In the genomic region with DNA sequence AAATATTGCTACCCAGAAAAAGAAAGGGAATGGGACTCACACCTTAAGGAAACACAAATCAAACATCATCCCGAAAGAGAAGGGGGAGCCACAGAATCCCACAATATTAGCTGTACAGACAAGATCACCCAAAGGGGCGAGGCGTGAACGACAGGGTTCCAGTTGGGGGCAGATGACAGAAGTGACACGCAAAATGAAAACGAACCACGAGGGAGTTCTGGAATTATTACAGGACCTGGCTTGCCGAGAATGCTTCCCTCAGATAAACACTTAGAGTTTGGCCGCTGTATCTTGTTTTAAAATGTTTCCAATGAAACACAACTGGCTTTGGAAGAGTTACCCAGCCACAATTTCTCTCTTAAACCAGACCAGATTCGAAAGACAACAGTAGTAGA, we compare ENCODE assay signal across 1 cellular context.
TF ChIP-seq lines count a peak whose summit lies in the region.

No MANE protein-coding gene starts in this region.

TF ChIP-seq in liver, 16 proteins besides CTCF, POLR2A, EP300 and RAD21 (continued from another document):
- no peak for TF ChIP-seq ATF3 (IDR thresholded peaks at IDR 0.05)
- no peak for TF ChIP-seq ZBTB33 (IDR thresholded peaks at IDR 0.05)
- TF ChIP-seq EGR1 (IDR thresholded peaks at IDR 0.05; ENCODE audit: low read depth in 2 of 2): no peak
- no peak for TF ChIP-seq HNF4G (IDR thresholded peaks at IDR 0.05)
- TF ChIP-seq FOXA2 (IDR thresholded peaks at IDR 0.05): no peak
- no peak for TF ChIP-seq JUND (IDR thresholded peaks at IDR 0.05)
- TF ChIP-seq HNF4A (conservative IDR thresholded peaks at IDR 0.05): no peak
- no peak for TF ChIP-seq FOXA1 (IDR thresholded peaks at IDR 0.05)
- TF ChIP-seq YY1 (IDR thresholded peaks at IDR 0.05): no peak
- no peak for TF ChIP-seq GABPA (IDR thresholded peaks at IDR 0.05 in 1 of 2, conservative IDR thresholded peaks at IDR 0.05 in 1 of 2)
- TF ChIP-seq, protein P1, sequence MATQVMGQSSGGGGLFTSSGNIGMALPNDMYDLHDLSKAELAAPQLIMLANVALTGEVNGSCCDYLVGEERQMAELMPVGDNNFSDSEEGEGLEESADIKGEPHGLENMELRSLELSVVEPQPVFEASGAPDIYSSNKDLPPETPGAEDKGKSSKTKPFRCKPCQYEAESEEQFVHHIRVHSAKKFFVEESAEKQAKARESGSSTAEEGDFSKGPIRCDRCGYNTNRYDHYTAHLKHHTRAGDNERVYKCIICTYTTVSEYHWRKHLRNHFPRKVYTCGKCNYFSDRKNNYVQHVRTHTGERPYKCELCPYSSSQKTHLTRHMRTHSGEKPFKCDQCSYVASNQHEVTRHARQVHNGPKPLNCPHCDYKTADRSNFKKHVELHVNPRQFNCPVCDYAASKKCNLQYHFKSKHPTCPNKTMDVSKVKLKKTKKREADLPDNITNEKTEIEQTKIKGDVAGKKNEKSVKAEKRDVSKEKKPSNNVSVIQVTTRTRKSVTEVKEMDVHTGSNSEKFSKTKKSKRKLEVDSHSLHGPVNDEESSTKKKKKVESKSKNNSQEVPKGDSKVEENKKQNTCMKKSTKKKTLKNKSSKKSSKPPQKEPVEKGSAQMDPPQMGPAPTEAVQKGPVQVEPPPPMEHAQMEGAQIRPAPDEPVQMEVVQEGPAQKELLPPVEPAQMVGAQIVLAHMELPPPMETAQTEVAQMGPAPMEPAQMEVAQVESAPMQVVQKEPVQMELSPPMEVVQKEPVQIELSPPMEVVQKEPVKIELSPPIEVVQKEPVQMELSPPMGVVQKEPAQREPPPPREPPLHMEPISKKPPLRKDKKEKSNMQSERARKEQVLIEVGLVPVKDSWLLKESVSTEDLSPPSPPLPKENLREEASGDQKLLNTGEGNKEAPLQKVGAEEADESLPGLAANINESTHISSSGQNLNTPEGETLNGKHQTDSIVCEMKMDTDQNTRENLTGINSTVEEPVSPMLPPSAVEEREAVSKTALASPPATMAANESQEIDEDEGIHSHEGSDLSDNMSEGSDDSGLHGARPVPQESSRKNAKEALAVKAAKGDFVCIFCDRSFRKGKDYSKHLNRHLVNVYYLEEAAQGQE (IDR thresholded peaks at IDR 0.05): no peak
- TF ChIP-seq, protein P2, sequence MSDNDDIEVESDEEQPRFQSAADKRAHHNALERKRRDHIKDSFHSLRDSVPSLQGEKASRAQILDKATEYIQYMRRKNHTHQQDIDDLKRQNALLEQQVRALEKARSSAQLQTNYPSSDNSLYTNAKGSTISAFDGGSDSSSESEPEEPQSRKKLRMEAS (IDR thresholded peaks at IDR 0.05): no peak
- no peak for TF ChIP-seq TAF1 (conservative IDR thresholded peaks at IDR 0.05)
- no peak for TF ChIP-seq SP1 (IDR thresholded peaks at IDR 0.05)
